ENCODE assay signal across 8 cellular contexts in the genomic region with DNA sequence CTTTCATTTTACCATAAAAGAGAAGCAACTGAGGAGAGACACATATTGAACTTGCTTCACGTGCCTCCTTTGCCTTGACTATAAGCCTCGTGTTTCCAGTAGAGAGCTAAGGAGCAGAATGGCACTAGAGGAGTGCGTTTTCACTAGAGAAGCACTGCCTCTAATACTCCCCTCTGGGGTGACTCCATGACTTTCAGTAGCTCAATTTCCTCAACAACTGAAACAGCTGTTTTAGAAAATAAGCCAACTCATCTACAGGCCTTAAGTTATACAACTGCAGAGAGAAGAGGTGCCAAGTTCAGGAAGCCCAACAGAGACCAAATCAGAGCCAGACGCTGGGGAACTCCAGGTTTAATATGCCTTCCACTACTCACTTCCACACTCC. TPM values are rescaled to one million over a fixed set of nuclear protein-coding genes. Genes with fewer than 3 reads are reported as not detected.
DNase-seq lines count a peak whose midpoint lies in the region; ATAC-seq and TF ChIP-seq lines count a peak whose summit lies in the region.

No MANE protein-coding gene starts in this region.

- H3K9me3 ChIP-seq in CD4-positive, alpha-beta T cell (ENCODE audit: control insufficient read depth, low read length) = no peaks in the 10 kb centered on the region
- no peaks in the 10 kb centered on the region for H3K9me3 ChIP-seq in KOPT-K1 (ENCODE audit: insufficient read depth, low read length, poor library complexity, severe bottlenecking)
- H3K9me3 ChIP-seq in lower lobe of right lung = no peaks in the 10 kb centered on the region
- no peaks in the 10 kb centered on the region for H3K9me3 ChIP-seq in upper lobe of left lung

- H3K27ac ChIP-seq in CD4-positive, alpha-beta T cell (ENCODE audit: low read depth, low read length) = peak overlapping the region; percentile 8
- H3K27ac ChIP-seq in KOPT-K1 (ENCODE audit: low read depth, low read length, poor library complexity, severe bottlenecking) (peak overlapping the region; percentile 97), lower lobe of right lung (peak overlapping the region; percentile 98), upper lobe of left lung (peak overlapping the region; percentile 92 to 99 (median 94))

- H3K27ac Mint-ChIP-seq in CD4-positive, alpha-beta T cell = peak overlapping the region; percentile 95
- H3K27ac Mint-ChIP-seq in brain = peak overlapping the region; percentile 81 to 97 (median 91)

- H3K27me3 Mint-ChIP-seq in CD4-positive, alpha-beta T cell = no peaks in the 10 kb centered on the region
- peaks cover 9% of the 10 kb centered on the region for H3K27me3 Mint-ChIP-seq in brain

- peaks cover 69% of the 10 kb centered on the region for H3K4me1 Mint-ChIP-seq in CD4-positive, alpha-beta T cell (ENCODE audit: low read depth)
- peaks cover 66% of the 10 kb centered on the region for H3K4me1 Mint-ChIP-seq in brain

- no peak for TF ChIP-seq EP300 in upper lobe of left lung (IDR thresholded peaks at IDR 0.05)

- H3K4me3 ChIP-seq in lower lobe of right lung (peak overlapping the region; percentile 91), upper lobe of left lung (peak overlapping the region in 3 of 4 donors; percentile 86 to 93 (median 90))

- TF ChIP-seq POLR2A in upper lobe of left lung (IDR thresholded peaks at IDR 0.05) = no peak

- no peaks in the 10 kb centered on the region for H3K9me3 Mint-ChIP-seq in CD4-positive, alpha-beta T cell
- no peaks in the 10 kb centered on the region for H3K9me3 Mint-ChIP-seq in brain

- H3K4me1 ChIP-seq in lower lobe of right lung (peaks cover 59% of the 10 kb centered on the region), upper lobe of left lung (peaks cover 37 to 54% (median 44%) of the 10 kb centered on the region in 4 donors)

- DNase-seq in CD4-positive, alpha-beta T cell = no peak
- DNase-seq in lower lobe of right lung (no peak), upper lobe of left lung (no peak), NCI-H2196 treated with DMSO at 0.1 percent for 48 hours (lab: John Stamatoyannopoulos, UW; ENCODE audit: unreplicated experiment) (no peak), LoVo (ENCODE audit: low spot score) (no peak)
- no peak for DNase-seq in activated CD4-positive, alpha-beta T cell treated with anti-CD3 and anti-CD28 coated beads for 4 hours

- 8 to 9% methylated on average over 4 of the region's 4 CpGs for WGBS in upper lobe of left lung, 2 donors

- TF ChIP-seq CTCF in CD4-positive, alpha-beta T cell (IDR thresholded peaks at IDR 0.05) = no peak
- TF ChIP-seq CTCF in brain (conservative IDR thresholded peaks at IDR 0.05) (no peak), lower lobe of right lung (IDR thresholded peaks at IDR 0.05) (no peak), upper lobe of left lung (IDR thresholded peaks at IDR 0.05) (no peak)

- peak overlapping the region; percentile 93 for H3K4me3 Mint-ChIP-seq in CD4-positive, alpha-beta T cell
- peak overlapping the region; percentile 87 to 93 (median 90) for H3K4me3 Mint-ChIP-seq in brain

- ATAC-seq in CD4-positive, alpha-beta T cell (ENCODE audit: poor library complexity) = no peak
- ATAC-seq in lower lobe of right lung (no peak), upper lobe of left lung (ENCODE audit: low FRiP score in 2 of 2) (no peak)

- H3K36me3 ChIP-seq in KOPT-K1 (ENCODE audit: insufficient read depth, low read length) (no peaks in the 10 kb centered on the region), lower lobe of right lung (no peaks in the 10 kb centered on the region), upper lobe of left lung (no peaks in the 10 kb centered on the region)

- no peaks in the 10 kb centered on the region for H3K27me3 ChIP-seq in CD4-positive, alpha-beta T cell (ENCODE audit: control insufficient read depth, insufficient read depth, low read length)
- H3K27me3 ChIP-seq in lower lobe of right lung (ENCODE audit: low read depth) = no peaks in the 10 kb centered on the region
- no peaks in the 10 kb centered on the region for H3K27me3 ChIP-seq in upper lobe of left lung

- POLR2A ChIA-PET in CD4-positive, alpha-beta T cell (lab: Charles Lee) = interaction anchor here (0.5 to 1.6 kb wide), 5 partner anchors 9 to 360 kb away, joined by 3 to 5 read pairs (median 3); partner anchors contain the start of gene PDCD6IP

- CTCF ChIA-PET in CD4-positive, alpha-beta T cell (lab: Charles Lee) = no interaction called here

- peaks cover 27% of the 10 kb centered on the region for H3K36me3 Mint-ChIP-seq in CD4-positive, alpha-beta T cell (ENCODE audit: low read depth)
- peaks cover 5% of the 10 kb centered on the region for H3K36me3 Mint-ChIP-seq in brain

- intact Hi-C loops in CD4-positive, alpha-beta T cell (cut with DNase I, micrococcal nuclease) = loop anchor here (5.0 kb wide), 2 partner anchors 279 to 321 kb away; partner anchors contain the start of gene CLASP2 (in 1 of the 2)
- intact Hi-C loops in lower lobe of right lung (cut with DNase I) = no loop called here

RNA-seq across cellular contexts. Expression of gene UBP1, which starts 1.9 kb away (rescaled TPM):
- 10 to 100 TPM; 59.5 to 61.6 TPM for total RNA-seq in CD4-positive, alpha-beta T cell
- 23.7 TPM for polyA plus RNA-seq in brain (ENCODE audit: insufficient read depth, low read depth, low replicate concordance)
- total RNA-seq in lower lobe of right lung (67.0 TPM), upper lobe of left lung (10 to 100 TPM; 60.2 to 81.4 (median 65.8) TPM)

Comparison
In these comparisons a context has a peak if more than half of its experiments do, and no peak if none do; other contexts are left out.
1. H3K27ac ChIP-seq: peak in every context shown above with its lines; median percentile 98 in lower lobe of right lung; 97 in KOPT-K1; 94 in upper lobe of left lung; 8 in CD4-positive, alpha-beta T cell.